Comparison of ENCODE assay signal across 1 cellular context in the genomic region with DNA sequence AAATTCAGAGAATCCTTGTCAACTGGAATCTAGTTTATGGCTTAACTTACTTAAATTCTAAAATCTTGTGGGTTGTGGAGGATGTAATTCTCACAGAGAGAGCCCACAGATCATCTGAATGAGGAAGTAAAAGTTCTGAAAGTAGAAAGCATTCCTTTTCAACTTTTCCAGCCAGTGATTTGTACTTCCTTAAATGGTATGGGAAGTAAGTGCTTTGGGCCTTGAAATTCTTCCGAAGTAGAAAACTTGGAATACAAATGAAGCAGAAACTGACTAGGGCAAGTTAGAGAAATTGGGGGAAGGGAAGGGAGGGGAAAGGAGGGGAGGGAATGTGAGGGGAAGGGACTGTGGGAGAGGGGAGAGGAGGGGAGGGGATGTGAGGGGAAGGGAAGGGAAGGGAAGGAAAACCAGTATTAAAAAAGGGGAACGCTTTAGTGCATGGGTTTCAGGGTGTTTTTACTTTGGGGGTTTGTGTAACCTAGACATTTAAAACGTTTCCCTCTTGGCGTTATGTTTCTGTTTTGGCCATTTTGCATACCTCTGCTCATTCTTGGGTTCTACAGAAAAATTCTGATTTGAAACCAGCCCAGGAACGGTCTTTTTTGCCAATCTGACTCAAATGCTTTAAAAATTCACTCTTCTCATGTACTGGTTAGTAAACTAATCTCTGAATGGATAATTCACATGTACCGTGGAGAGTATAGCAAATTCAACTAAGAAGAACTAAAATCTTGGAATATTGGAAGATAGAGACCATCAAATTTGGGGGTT.
TF ChIP-seq lines count a peak whose summit lies in the region.

No MANE protein-coding gene starts in this region.

TF ChIP-seq in H1, 55 proteins besides CTCF, POLR2A, EP300 and RAD21:
- TF ChIP-seq SRF (IDR thresholded peaks at IDR 0.05; ENCODE audit: low read depth, low read length) (peak; percentile 31; the same call in 1 of the 2 replicates), PHF8 (conservative IDR thresholded peaks at IDR 0.05; ENCODE audit: low read depth, low read length) (no peak)
